In genomic region chrX:147917700-147918694, GRCh38 we compare ENCODE assay signal across 8 cellular contexts. TPM values are rescaled to one million over a fixed set of nuclear protein-coding genes. Genes with fewer than 3 reads are reported as not detected.
DNase-seq lines count a peak whose midpoint lies in the region; ATAC-seq lines count a peak whose summit lies in the region.

No MANE protein-coding gene starts in this region.

- ATAC-seq in CD4-positive, CD25-positive, alpha-beta regulatory T cell (ENCODE audit: low read depth in 2 of 2): peak; percentile 71 to 84
- ATAC-seq in GM19395 (IDR thresholded peaks at IDR 0.05; ENCODE audit: unreplicated experiment) (peak; percentile 89), HG03439 (IDR thresholded peaks at IDR 0.05; ENCODE audit: unreplicated experiment) (peak; percentile 86)

- H3K36me3 Mint-ChIP-seq in CD4-positive, CD25-positive, alpha-beta regulatory T cell: no peaks in the 10 kb centered on the region
- H3K36me3 Mint-ChIP-seq in activated naive CD8-positive, alpha-beta T cell treated with anti-CD3 and anti-CD28 coated beads for 36 hours: peaks cover 5% of the 10 kb centered on the region

- no peaks in the 10 kb centered on the region for H3K27me3 Mint-ChIP-seq in CD4-positive, CD25-positive, alpha-beta regulatory T cell
- H3K27me3 Mint-ChIP-seq in activated naive CD8-positive, alpha-beta T cell treated with anti-CD3 and anti-CD28 coated beads for 36 hours: no peaks in the 10 kb centered on the region

- peaks cover 43% of the 10 kb centered on the region for H3K4me1 ChIP-seq in CD4-positive, CD25-positive, alpha-beta regulatory T cell (ENCODE audit: control insufficient read depth, insufficient read depth, low read length, poor library complexity, severe bottlenecking)
- peaks cover 20% of the 10 kb centered on the region for H3K4me1 ChIP-seq in SJCRH30

- H3K9me3 Mint-ChIP-seq in CD4-positive, CD25-positive, alpha-beta regulatory T cell: no peaks in the 10 kb centered on the region
- H3K9me3 Mint-ChIP-seq in activated naive CD8-positive, alpha-beta T cell treated with anti-CD3 and anti-CD28 coated beads for 36 hours: no peaks in the 10 kb centered on the region

- H3K27me3 ChIP-seq in CD4-positive, CD25-positive, alpha-beta regulatory T cell (ENCODE audit: control insufficient read depth, insufficient read depth, low read length): no peaks in the 10 kb centered on the region
- H3K27me3 ChIP-seq in SJCRH30: no peaks in the 10 kb centered on the region

- peak overlapping the region; percentile 47 for H3K4me3 ChIP-seq in CD4-positive, CD25-positive, alpha-beta regulatory T cell (ENCODE audit: low read depth, low read length)
- H3K4me3 ChIP-seq in SJCRH30: no peak overlapping the region

- DNase-seq in CD4-positive, CD25-positive, alpha-beta regulatory T cell: peak; percentile 13 to 78 (median 54)
- no peak for DNase-seq in activated naive CD8-positive, alpha-beta T cell treated with anti-CD3 and anti-CD28 coated beads for 36 hours
- DNase-seq in NCI-H1694 treated with DMSO at 0.1 percent for 48 hours (lab: John Stamatoyannopoulos, UW): no peak
- no peak for DNase-seq in NCI-H774 (lab: John Stamatoyannopoulos, UW)
- DNase-seq in NCI-H1092 (lab: John Stamatoyannopoulos, UW): no peak
- DNase-seq in SJCRH30: no peak

- H3K27ac ChIP-seq in CD4-positive, CD25-positive, alpha-beta regulatory T cell (ENCODE audit: insufficient read depth, low read length, poor library complexity, severe bottlenecking): peak overlapping the region; percentile 68
- H3K27ac ChIP-seq in SJCRH30: no peak overlapping the region

- no peaks in the 10 kb centered on the region for H3K36me3 ChIP-seq in CD4-positive, CD25-positive, alpha-beta regulatory T cell (ENCODE audit: control insufficient read depth, insufficient read depth, low read length)
- H3K36me3 ChIP-seq in SJCRH30: peaks cover 2% of the 10 kb centered on the region

- H3K27ac Mint-ChIP-seq in CD4-positive, CD25-positive, alpha-beta regulatory T cell: peak overlapping the region; percentile 8 to 28 (median 26)
- H3K27ac Mint-ChIP-seq in activated naive CD8-positive, alpha-beta T cell treated with anti-CD3 and anti-CD28 coated beads for 36 hours: peak overlapping the region; percentile 86

- peak overlapping the region; percentile 60 to 70 (median 66) for H3K4me3 Mint-ChIP-seq in CD4-positive, CD25-positive, alpha-beta regulatory T cell
- peak overlapping the region; percentile 29 for H3K4me3 Mint-ChIP-seq in activated naive CD8-positive, alpha-beta T cell treated with anti-CD3 and anti-CD28 coated beads for 36 hours

- H3K9me3 ChIP-seq in CD4-positive, CD25-positive, alpha-beta regulatory T cell (ENCODE audit: control insufficient read depth in 2 of 2, low read length in 2 of 2): no peaks in the 10 kb centered on the region
- no peaks in the 10 kb centered on the region for H3K9me3 ChIP-seq in SJCRH30 (replicated peaks)

- H3K4me1 Mint-ChIP-seq in CD4-positive, CD25-positive, alpha-beta regulatory T cell: peaks cover 22 to 79% (median 52%) of the 10 kb centered on the region in 4 donors
- peaks cover 38% of the 10 kb centered on the region for H3K4me1 Mint-ChIP-seq in activated naive CD8-positive, alpha-beta T cell treated with anti-CD3 and anti-CD28 coated beads for 36 hours

RNA-seq across cellular contexts. Expression of gene FMR1, which starts 6.3 kb away (rescaled TPM):
- total RNA-seq in CD4-positive, CD25-positive, alpha-beta regulatory T cell: 89.5 TPM
- 10 to 100 TPM in 1 of 4 donors, 1 to 10 TPM in 3; 5.6 to 10.4 (median 8.8) TPM for polyA plus RNA-seq in CD4-positive, CD25-positive, alpha-beta regulatory T cell
- total RNA-seq in activated naive CD8-positive, alpha-beta T cell treated with anti-CD3 and anti-CD28 coated beads for 36 hours: 10 to 100 TPM; 36.5 to 37.2 TPM
- 71.9 and 80.8 TPM in 2 replicates for total RNA-seq in SJCRH30 (2014; rRNA removed; shearing (Covaris generic))

Comparison
In these comparisons a context has a peak if more than half of its experiments do, and no peak if none do; other contexts are left out.
1. DNase-seq: peak in CD4-positive, CD25-positive, alpha-beta regulatory T cell (3 of 3); none in activated naive CD8-positive, alpha-beta T cell treated with anti-CD3 and anti-CD28 coated beads for 36 hours (single experiment), NCI-H1694 treated with DMSO at 0.1 percent for 48 hours (single experiment), NCI-H774 (single experiment), NCI-H1092 (single experiment) and SJCRH30 (0 of 2).
2. Peak in every context shown above with its lines, with median percentiles within 50 percentile points of each other: ATAC-seq.